24 cellular contexts compared by ENCODE assay signal in genomic region chr5:143977891-143978448, GRCh38.
DNase-seq lines count a peak whose midpoint lies in the region; ATAC-seq and TF ChIP-seq lines count a peak whose summit lies in the region.
"Had no signal": no experiment of that assay in that cellular context is flagged by ENCODE, and none has a peak within 500 bp of the region (broad histone marks: within the 10 kb centered on the region; RNA-seq: fewer than 3 reads in every experiment).

No MANE protein-coding gene starts in this region.

- no peak overlapping the region for H2AK5ac ChIP-seq in IMR-90 (ENCODE audit: low read depth, low read length)

- no peak overlapping the region for H2BK120ac ChIP-seq in IMR-90 (ENCODE audit: low read depth, low read length)

- H4K20me1 ChIP-seq in IMR-90 (ENCODE audit: insufficient read depth, low read length) = no peaks in the 10 kb centered on the region

- H2BK20ac ChIP-seq in IMR-90 (ENCODE audit: low read depth, low read length) = no peak overlapping the region

- no peak overlapping the region for H4K8ac ChIP-seq in IMR-90 (ENCODE audit: low read depth in 2 of 2, low read length in 2 of 2)

- no peak overlapping the region for H3K18ac ChIP-seq in IMR-90 (ENCODE audit: low read depth, low read length)

- no peak overlapping the region for H3K4ac ChIP-seq in IMR-90 (ENCODE audit: low read depth, low read length)

- DNase-seq in ELR (ENCODE audit: low read depth) (peak; percentile 90), IMR-90 (no peak), amniotic epithelial cell (ENCODE audit: low read depth) (peak; percentile 59), iris pigment epithelial cell (ENCODE audit: low read depth) (peak; percentile 43), ureter (ENCODE audit: low spot score) (no peak), cortex of kidney (lab: John Stamatoyannopoulos, UW) (no peak), foreskin fibroblast (no peak)
- DNase-seq: activated CD4-positive, alpha-beta T cell treated with anti-CD3 and anti-CD28 coated beads, Interleukin-2, amount 10 ng/mL, durations not matched to agents 7 days and 5 days; activated CD8-positive, alpha-beta memory T cell treated with anti-CD3 and anti-CD28 coated beads, Interleukin-2, amount 50 U/mL, for 4 hours; activated gamma-delta T cell; amygdala; CD8-positive, alpha-beta memory T cell; DMS79 treated with DMSO at 0.1 percent for 48 hours; effector CD8-positive, alpha-beta T cell; Karpas-422; NCI-H1436; NCI-H2227 treated with DMSO at 0.1 percent for 48 hours; NK-92 treated with Interleukin-12 subunit alpha and Interleukin-12 subunit beta, amount 100 ng/mL, for 24 hours; occipital lobe; RPMI8226; T-cell had no signal

- no peaks in the 10 kb centered on the region for H3K27me3 ChIP-seq in IMR-90 (ENCODE audit: control insufficient read depth, insufficient read depth, low read length)

- H4K5ac ChIP-seq in IMR-90 (ENCODE audit: low read depth, low read length) = no peak overlapping the region

- in situ Hi-C loops in IMR-90 (cut with MboI; ENCODE audit: low sequenced_read_pairs) = no loop called here

- no peak overlapping the region for H3K56ac ChIP-seq in IMR-90 (ENCODE audit: extremely low read depth, insufficient read depth, low read length)

- H3K4me3 ChIP-seq in IMR-90 (ENCODE audit: insufficient read depth, low read depth, low read length) (no peak overlapping the region), foreskin fibroblast (ENCODE audit: low read depth in 1 of 2, low read length in 2 of 2) (no peak overlapping the region)
- H3K4me3 ChIP-seq: thoracic aorta had no signal

- intact Hi-C loops in IMR-90 (cut with micrococcal nuclease) = no loop called here

- H3K27ac ChIP-seq in IMR-90 (ENCODE audit: insufficient read depth, low read length) = no peak overlapping the region
- H3K27ac ChIP-seq: thoracic aorta had no signal

- H3K9me3 ChIP-seq in IMR-90 (ENCODE audit: control insufficient read depth, insufficient read depth, low read length) = no peaks in the 10 kb centered on the region
- H3K9me3 ChIP-seq: thoracic aorta had no signal

- H3K9ac ChIP-seq in IMR-90 (ENCODE audit: low read depth, low read length) = no peak overlapping the region

- H3K23ac ChIP-seq in IMR-90 (ENCODE audit: low read depth, low read length) = no peak overlapping the region

- no peak overlapping the region for H3K4me2 ChIP-seq in IMR-90 (ENCODE audit: low read depth, low read length)

- H3K14ac ChIP-seq in IMR-90 (replicated peaks; ENCODE audit: low read depth, low read length) = no peak overlapping the region

- no peak overlapping the region for H2AFZ ChIP-seq in IMR-90 (replicated peaks; ENCODE audit: low read length, poor library complexity)

- H3K79me1 ChIP-seq in IMR-90 (ENCODE audit: low read depth in 1 of 2, low read length in 2 of 2) = no peaks in the 10 kb centered on the region

- no CpG with 5 or more reads among the region's 1 CpG for WGBS in IMR-90 (ENCODE audit: extremely low coverage in 2 of 2, insufficient read length in 1 of 2), 2 experiments

- 0 out of 2 replicates have a peak, but pooled peaks cover 2% of the 10 kb centered on the region for H3K9me1 ChIP-seq in IMR-90 (ENCODE audit: insufficient read depth, low read length)

- no peaks in the 10 kb centered on the region for H3K36me3 ChIP-seq in IMR-90 (ENCODE audit: control insufficient read depth, insufficient read depth, low read length)
- H3K36me3 ChIP-seq: thoracic aorta had no signal

- no peak overlapping the region for H4K91ac ChIP-seq in IMR-90 (ENCODE audit: insufficient read depth, low read depth, low read length)

- peaks cover 2% of the 10 kb centered on the region; the same call in 1 of the 2 replicates for H3K4me1 ChIP-seq in IMR-90 (ENCODE audit: control insufficient read depth, insufficient read depth, low read length)

- TF ChIP-seq CTCF in IMR-90 (conservative IDR thresholded peaks at IDR 0.05; ENCODE audit: low read depth, low read length) (no peak), foreskin fibroblast (IDR thresholded peaks at IDR 0.05; ENCODE audit: low read depth, low read length) (no peak)

- dilution Hi-C loops in IMR-90 (cut with HindIII; ENCODE audit: low sequenced_read_pairs, unreplicated experiment) = no loop called here

- no peak for TF ChIP-seq RAD21 in IMR-90 (IDR thresholded peaks at IDR 0.05; ENCODE audit: low read length)

- no TSS peak for BruUV-seq in IMR-90 (replicated peaks; lab: Mats Ljungman, UMichigan)

- CTCF ChIA-PET in IMR-90 (lab: Yijun Ruan, JAX) = interaction anchor here (1.0 kb wide), 1 partner anchor 165 kb away, joined by 4 read pairs; no protein-coding TSS in a partner anchor

- H2BK5ac ChIP-seq in IMR-90 (ENCODE audit: low read depth, low read length, poor library complexity, severe bottlenecking) = no peak overlapping the region

- no peak for TF ChIP-seq POLR2A in IMR-90 (IDR thresholded peaks at IDR 0.05; ENCODE audit: low read depth, low read length)

- H2AK9ac ChIP-seq in IMR-90 (replicated peaks; ENCODE audit: low read depth, low read length, poor library complexity) = no peak overlapping the region

- POLR2A ChIA-PET in IMR-90 (lab: Charles Lee; ENCODE audit: unreplicated experiment) = no interaction called here

- ATAC-seq in IMR-90 (ENCODE audit: low read depth) (no peak), GM19395 (IDR thresholded peaks at IDR 0.05; ENCODE audit: unreplicated experiment) (no peak)
- ATAC-seq: stimulated activated effector memory CD8-positive, alpha-beta T cell treated with anti-CD3 and anti-CD28 coated beads, Interleukin-12 subunit alpha, Interleukin-12 subunit beta, amount 100 ng/mL, for 72 hours; T-cell had no signal

- no peak overlapping the region for H2BK15ac ChIP-seq in IMR-90 (ENCODE audit: low read depth, low read length)

TF ChIP-seq in IMR-90, 13 proteins besides CTCF, POLR2A, EP300 and RAD21:
- TF ChIP-seq ELK1 (IDR thresholded peaks at IDR 0.05; ENCODE audit: borderline replicate concordance, low read depth, low read length) (no peak), RFX5 (IDR thresholded peaks at IDR 0.05; ENCODE audit: low read depth, low read length) (no peak), MAFK (IDR thresholded peaks at IDR 0.05; ENCODE audit: low read depth, low read length) (0 out of 2 replicates have a peak, but pooled peaks have one; percentile 36)
TF ChIP-seq in IMR-90: peak in this region for 1.

Comparison
In these comparisons a context has a peak if more than half of its experiments do, and no peak if none do; other contexts are left out.
1. DNase-seq: peak in ELR (single experiment), amniotic epithelial cell (single experiment) and iris pigment epithelial cell (single experiment); none in IMR-90 (single experiment), ureter (single experiment), cortex of kidney (single experiment) and foreskin fibroblast (0 of 2).